ENCODE assay signal across 33 cellular contexts in genomic region chr14:78156196-78156595, GRCh38. TPM values are rescaled to one million over a fixed set of nuclear protein-coding genes. Genes with fewer than 3 reads are reported as not detected.
"Had no signal": no experiment of that assay in that cellular context is flagged by ENCODE, and none has a peak within 500 bp of the region (broad histone marks: within the 10 kb centered on the region; RNA-seq: fewer than 3 reads in every experiment).

No MANE protein-coding gene starts in this region.

- H3K27me3 ChIP-seq: adrenal gland, ascending aorta had no signal

- H3K36me3 ChIP-seq: adrenal gland, ascending aorta had no signal

- DNase-seq: activated B cell treated with CpG ODN at 0.5 μM for 24 hours; activated CD4-positive, alpha-beta memory T cell treated with anti-CD3 and anti-CD28 coated beads for 36 hours; activated CD4-positive, alpha-beta T cell treated with anti-CD3 and anti-CD28 coated beads for 4 hours; activated CD4-positive, alpha-beta T cell treated with anti-CD3 and anti-CD28 coated beads, Interleukin-2, amount 10 ng/mL, durations not matched to agents 24 days and 14 days; activated CD4-positive, alpha-beta T cell treated with anti-CD3 and anti-CD28 coated beads, Interleukin-2, amount 50 U/mL, for 1 hour; activated CD4-positive, alpha-beta T cell treated with anti-CD3 and anti-CD28 coated beads, Interleukin-2, amount 50 U/mL, for 4 hours; activated CD4-positive, CD25-positive, alpha-beta regulatory T cell treated with anti-CD3 and anti-CD28 coated beads, Interleukin-2, amount 50 U/mL, for 72 hours; activated CD8-positive, alpha-beta memory T cell treated with anti-CD3 and anti-CD28 coated beads, Interleukin-2, amount 50 U/mL, for 4 hours; activated CD8-positive, alpha-beta T cell treated with anti-CD3 and anti-CD28 coated beads for 36 hours; activated effector memory CD4-positive, alpha-beta T cell treated with anti-CD3 and anti-CD28 coated beads, Interleukin-2, amount 50 U/mL, for 16 hours; activated gamma-delta T cell treated with Interleukin-2 at 50 U/mL for 16 hours; activated naive CD4-positive, alpha-beta T cell; activated naive CD4-positive, alpha-beta T cell treated with anti-CD3 and anti-CD28 coated beads for 36 hours; activated naive CD4-positive, alpha-beta T cell treated with anti-CD3 and anti-CD28 coated beads, Interleukin-2, amount 50 U/mL, for 16 hours; activated naive CD8-positive, alpha-beta T cell treated with anti-CD3 and anti-CD28 coated beads for 36 hours; activated T-cell treated with anti-CD3 and anti-CD28 coated beads for 4 hours; activated T-cell treated with anti-CD3 and anti-CD28 coated beads, Interleukin-2, amount 50 U/mL, for 1 hour; activated T-cell treated with anti-CD3 and anti-CD28 coated beads, Interleukin-2, amount 50 U/mL, for 4 hours; activated T-cell treated with anti-CD3 and anti-CD28 coated beads, Interleukin-2, amount 50 U/mL, for 72 hours; adrenal gland; amniotic stem cell; anterior cingulate cortex; central memory CD4-positive, alpha-beta T cell; T-helper 1 cell; T-helper 2 cell; T-helper 9 cell had no signal

- H3K27ac ChIP-seq: adrenal gland, ascending aorta, VCaP had no signal

- H3K4me3 ChIP-seq: adrenal gland, ascending aorta had no signal

- ATAC-seq: activated CD8-positive, alpha-beta T cell treated with anti-CD3 and anti-CD28 coated beads for 36 hours; activated naive CD4-positive, alpha-beta T cell treated with anti-CD3 and anti-CD28 coated beads, Interleukin-2, amount 50 U/mL, for 72 hours; activated T-cell treated with anti-CD3 and anti-CD28 coated beads, Interleukin-2, amount 50 U/mL, for 4 hours; activated T-cell treated with anti-CD3 and anti-CD28 coated beads, Interleukin-2, amount 50 U/mL, for 72 hours; activated T-helper 17 cell treated with anti-CD3 and anti-CD28 coated beads, Interleukin-2, amount 50 U/mL, for 72 hours had no signal

- H3K9me3 ChIP-seq: adrenal gland, ascending aorta had no signal

- FAIRE-seq: TTC549 had no signal

- H3K4me1 ChIP-seq: adrenal gland, ascending aorta had no signal

RNA-seq across cellular contexts. Expression of gene NRXN3, which starts 14.0 kb away (rescaled TPM):
- total RNA-seq: activated B cell treated with CpG ODN at 0.5 μM for 24 hours; activated CD4-positive, alpha-beta memory T cell treated with anti-CD3 and anti-CD28 coated beads for 36 hours; activated CD4-positive, alpha-beta T cell treated with anti-CD3 and anti-CD28 coated beads, Interleukin-2, amount 10 ng/mL, durations not matched to agents 24 days and 14 days; activated CD8-positive, alpha-beta memory T cell treated with anti-CD3 and anti-CD28 coated beads for 36 hours; activated CD8-positive, alpha-beta T cell treated with anti-CD3 and anti-CD28 coated beads for 36 hours; activated naive CD4-positive, alpha-beta T cell treated with anti-CD3 and anti-CD28 coated beads for 36 hours; activated naive CD4-positive, alpha-beta T cell treated with anti-CD3 and anti-CD28 coated beads, Interleukin-2, amount 50 U/mL, for 72 hours; activated naive CD8-positive, alpha-beta T cell treated with anti-CD3 and anti-CD28 coated beads for 36 hours; activated T-cell treated with anti-CD3 and anti-CD28 coated beads, Interleukin-2, amount 50 U/mL, for 4 hours; activated T-cell treated with anti-CD3 and anti-CD28 coated beads, Interleukin-2, amount 50 U/mL, for 72 hours; activated T-helper 1 cell treated with anti-CD3 and anti-CD28 coated beads, Interleukin-12 subunit alpha, Interleukin-12 subunit beta, Interleukin-2, Interleukin-4 antibody, amounts not matched to agents 30 ng/mL and 10 ng/mL and 1 ng/mL, durations not matched to agents 14 hours and 24 hours and 36 hours; activated T-helper 17 cell treated with anti-CD3 and anti-CD28 coated beads, Interleukin-2, amount 50 U/mL, for 72 hours had no signal
